18 cellular contexts compared by ENCODE assay signal in the genomic region with DNA sequence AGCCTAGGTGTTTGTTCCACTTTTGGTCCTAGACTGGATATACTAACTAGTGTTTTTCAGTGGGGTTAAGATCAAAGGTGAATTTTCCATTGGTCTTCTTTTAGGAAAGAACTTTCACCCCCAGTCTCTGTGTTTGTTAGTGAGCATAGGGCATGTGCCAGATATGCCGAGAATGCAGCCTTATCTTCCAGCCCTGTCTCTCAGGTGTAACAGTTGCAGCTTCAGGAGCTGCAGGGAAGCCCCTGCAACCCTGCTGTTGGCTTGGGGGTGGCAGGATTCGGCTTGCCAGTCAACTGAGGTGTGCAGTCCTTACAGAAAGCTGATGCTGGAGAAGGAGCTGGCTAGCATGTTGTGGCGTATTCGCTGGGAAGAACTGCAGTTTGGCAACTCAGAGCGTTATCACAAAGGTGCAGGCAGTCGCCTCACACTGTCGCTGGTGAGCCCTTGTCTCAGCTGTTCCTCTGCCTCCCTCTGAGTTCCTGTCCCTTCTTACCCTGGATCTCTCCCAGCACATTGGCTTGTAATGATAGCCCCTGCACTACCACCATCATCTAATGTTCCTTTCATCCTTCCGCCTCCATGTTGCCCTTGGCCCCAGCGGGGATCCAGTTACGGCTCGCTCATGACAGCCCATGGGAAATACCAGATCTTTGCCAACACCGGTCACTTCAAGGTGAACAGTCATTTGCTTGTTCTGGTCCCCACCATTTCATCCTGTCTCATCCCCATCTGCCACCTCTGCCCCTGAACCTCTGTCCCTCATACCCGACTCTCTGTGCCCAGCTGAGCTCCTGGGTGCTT. TPM values are rescaled to one million over a fixed set of nuclear protein-coding genes. Genes with fewer than 3 reads are reported as not detected.
DNase-seq lines count a peak whose midpoint lies in the region; ATAC-seq and TF ChIP-seq lines count a peak whose summit lies in the region.
"Had no signal": no experiment of that assay in that cellular context is flagged by ENCODE, and none has a peak within 500 bp of the region (broad histone marks: within the 10 kb centered on the region; RNA-seq: fewer than 3 reads in every experiment).

No MANE protein-coding gene starts in this region.

- H3K36me3 ChIP-seq in neural progenitor cell, result no peaks in the 10 kb centered on the region

- POLR2A ChIA-PET in CD4-positive, alpha-beta T cell (lab: Charles Lee), result no interaction called here

- H3K27ac ChIP-seq in neural progenitor cell, result no peak overlapping the region
- H3K27ac ChIP-seq in CD4-positive, alpha-beta T cell (ENCODE audit: low read depth, low read length), result no peak overlapping the region
- H3K27ac ChIP-seq: 22Rv1, HL-60 had no signal

- H3K9me3 Mint-ChIP-seq in activated CD8-positive, alpha-beta memory T cell treated with anti-CD3 and anti-CD28 coated beads, Interleukin-2, amount 10 ng/mL, durations not matched to agents 7 days and 5 days (ENCODE audit: low read depth), result no peaks in the 10 kb centered on the region
- H3K9me3 Mint-ChIP-seq in endothelial cell (ENCODE audit: unreplicated experiment) (no peaks in the 10 kb centered on the region), neural progenitor cell (no peaks in the 10 kb centered on the region)
- no peaks in the 10 kb centered on the region for H3K9me3 Mint-ChIP-seq in CD4-positive, alpha-beta T cell
- H3K9me3 Mint-ChIP-seq: CD4-positive, CD25-positive, alpha-beta regulatory T cell had no signal

- no peak for ATAC-seq in activated CD8-positive, alpha-beta memory T cell treated with anti-CD3 and anti-CD28 coated beads, Interleukin-2, amount 10 ng/mL, durations not matched to agents 7 days and 5 days
- no peak for ATAC-seq in CD4-positive, alpha-beta T cell (ENCODE audit: poor library complexity)
- ATAC-seq: Panc1 had no signal

- peak overlapping the region; percentile 8 for H3K27ac Mint-ChIP-seq in activated CD8-positive, alpha-beta memory T cell treated with anti-CD3 and anti-CD28 coated beads, Interleukin-2, amount 10 ng/mL, durations not matched to agents 7 days and 5 days
- H3K27ac Mint-ChIP-seq in endothelial cell (ENCODE audit: unreplicated experiment), result peak overlapping the region; percentile 11
- peak overlapping the region; percentile 51 for H3K27ac Mint-ChIP-seq in neural progenitor cell
- no peak overlapping the region for H3K27ac Mint-ChIP-seq in CD4-positive, alpha-beta T cell
- H3K27ac Mint-ChIP-seq: B cell had no signal

- H3K27me3 ChIP-seq in neural progenitor cell, result no peaks in the 10 kb centered on the region
- H3K27me3 ChIP-seq in CD4-positive, alpha-beta T cell (ENCODE audit: control insufficient read depth, insufficient read depth, low read length), result no peaks in the 10 kb centered on the region

- peaks cover 2% of the 10 kb centered on the region for H3K36me3 Mint-ChIP-seq in activated CD8-positive, alpha-beta memory T cell treated with anti-CD3 and anti-CD28 coated beads, Interleukin-2, amount 10 ng/mL, durations not matched to agents 7 days and 5 days
- H3K36me3 Mint-ChIP-seq in endothelial cell (ENCODE audit: low read depth, unreplicated experiment) (peaks cover 41% of the 10 kb centered on the region), neural progenitor cell (peaks cover 9% of the 10 kb centered on the region)
- peaks cover 60% of the 10 kb centered on the region for H3K36me3 Mint-ChIP-seq in CD4-positive, alpha-beta T cell (ENCODE audit: low read depth)

- no peak overlapping the region for H3K9ac ChIP-seq in neural progenitor cell

- no peak for DNase-seq in activated CD8-positive, alpha-beta memory T cell treated with anti-CD3 and anti-CD28 coated beads, Interleukin-2, amount 10 ng/mL, durations not matched to agents 7 days and 5 days
- DNase-seq in activated CD8-positive, alpha-beta memory T cell treated with anti-CD3 and anti-CD28 coated beads, Interleukin-2, amount 50 U/mL, for 4 hours, result no peak
- DNase-seq in endothelial cell (ENCODE audit: low spot score) (no peak), neural progenitor cell (ENCODE audit: low spot score) (no peak), NCI-H2081 (lab: John Stamatoyannopoulos, UW) (no peak)
- no peak for DNase-seq in CD4-positive, alpha-beta T cell
- DNase-seq: CD4-positive, CD25-positive, alpha-beta regulatory T cell; GOT3; KBM-7; NCI-H1417 treated with DMSO at 0.1 percent for 48 hours; NCI-H2029; NCI-H2171 treated with DMSO at 0.1 percent for 48 hours; NCI-H510A; NCI-H774 had no signal

- no peak overlapping the region for H3K4me2 ChIP-seq in neural progenitor cell

- CTCF ChIA-PET in activated CD8-positive, alpha-beta memory T cell treated with anti-CD3 and anti-CD28 coated beads, Interleukin-2, amount 10 ng/mL, durations not matched to agents 7 days and 5 days (lab: Charles Lee), result interaction anchor here (0.6 to 3.3 kb wide), 3 partner anchors 11 to 718 kb away, joined by 4 to 10 read pairs (median 7); no protein-coding TSS in a partner anchor
- CTCF ChIA-PET in CD4-positive, alpha-beta T cell (lab: Charles Lee), result no interaction called here

- H3K27me3 Mint-ChIP-seq in activated CD8-positive, alpha-beta memory T cell treated with anti-CD3 and anti-CD28 coated beads, Interleukin-2, amount 10 ng/mL, durations not matched to agents 7 days and 5 days, result no peaks in the 10 kb centered on the region
- peaks cover 5% of the 10 kb centered on the region for H3K27me3 Mint-ChIP-seq in endothelial cell (ENCODE audit: unreplicated experiment)
- peaks cover 3% of the 10 kb centered on the region for H3K27me3 Mint-ChIP-seq in neural progenitor cell (ENCODE audit: insufficient read depth, low read depth)
- H3K27me3 Mint-ChIP-seq in CD4-positive, alpha-beta T cell, result no peaks in the 10 kb centered on the region
- H3K27me3 Mint-ChIP-seq: B cell; CD4-positive, CD25-positive, alpha-beta regulatory T cell had no signal

- H3K4me1 ChIP-seq in neural progenitor cell, result no peaks in the 10 kb centered on the region

- peaks cover 18% of the 10 kb centered on the region for H3K4me1 Mint-ChIP-seq in activated CD8-positive, alpha-beta memory T cell treated with anti-CD3 and anti-CD28 coated beads, Interleukin-2, amount 10 ng/mL, durations not matched to agents 7 days and 5 days
- H3K4me1 Mint-ChIP-seq in endothelial cell (ENCODE audit: unreplicated experiment), result peaks cover 5% of the 10 kb centered on the region
- H3K4me1 Mint-ChIP-seq in neural progenitor cell, result peaks cover 3% of the 10 kb centered on the region
- no peaks in the 10 kb centered on the region for H3K4me1 Mint-ChIP-seq in CD4-positive, alpha-beta T cell (ENCODE audit: low read depth)
- H3K4me1 Mint-ChIP-seq: B cell had no signal

- H2AFZ ChIP-seq in neural progenitor cell (replicated peaks), result no peak overlapping the region

- no peaks in the 10 kb centered on the region for H3F3A ChIP-seq in neural progenitor cell (ENCODE audit: low read depth)

- H4K20me1 ChIP-seq in neural progenitor cell (ENCODE audit: low read depth), result no peaks in the 10 kb centered on the region

- no peak overlapping the region for H3K4me3 Mint-ChIP-seq in activated CD8-positive, alpha-beta memory T cell treated with anti-CD3 and anti-CD28 coated beads, Interleukin-2, amount 10 ng/mL, durations not matched to agents 7 days and 5 days
- H3K4me3 Mint-ChIP-seq in endothelial cell (ENCODE audit: unreplicated experiment), result peak overlapping the region; percentile 38
- no peak overlapping the region for H3K4me3 Mint-ChIP-seq in neural progenitor cell
- no peak overlapping the region for H3K4me3 Mint-ChIP-seq in CD4-positive, alpha-beta T cell
- H3K4me3 Mint-ChIP-seq: B cell; CD4-positive, CD25-positive, alpha-beta regulatory T cell had no signal

- intact Hi-C loops in CD4-positive, alpha-beta T cell (cut with DNase I, micrococcal nuclease), result no loop called here

- no peaks in the 10 kb centered on the region for H3K79me2 ChIP-seq in neural progenitor cell (ENCODE audit: low read depth)

- TF ChIP-seq CTCF in endothelial cell (IDR thresholded peaks at IDR 0.05; ENCODE audit: unreplicated experiment) (no peak), neural progenitor cell (IDR thresholded peaks at IDR 0.05) (no peak)
- TF ChIP-seq CTCF in CD4-positive, alpha-beta T cell (IDR thresholded peaks at IDR 0.05), result no peak

- no peak overlapping the region for H3K4me3 ChIP-seq in neural progenitor cell

- H3K9me3 ChIP-seq in neural progenitor cell (ENCODE audit: low read depth), result no peaks in the 10 kb centered on the region
- H3K9me3 ChIP-seq in CD4-positive, alpha-beta T cell (ENCODE audit: control insufficient read depth, low read length), result no peaks in the 10 kb centered on the region

RNA-seq across cellular contexts. Expression of gene NPR2, which starts 10.1 kb away (rescaled TPM):
- 10 to 100 TPM; 12.4 to 13.4 TPM for total RNA-seq in activated CD8-positive, alpha-beta memory T cell treated with anti-CD3 and anti-CD28 coated beads, Interleukin-2, amount 10 ng/mL, durations not matched to agents 7 days and 5 days
- total RNA-seq in endothelial cell (ENCODE audit: unreplicated experiment) (30.8 TPM), neural progenitor cell (ENCODE audit: low replicate concordance) (5.6 and 8.6 TPM in 2 replicates)
- 1 to 10 TPM; 1.2 to 4.2 TPM for total RNA-seq in CD4-positive, alpha-beta T cell

RNA-seq across cellular contexts. Expression of gene SPAG8, which starts 10.5 kb away (rescaled TPM):
- total RNA-seq in activated CD8-positive, alpha-beta memory T cell treated with anti-CD3 and anti-CD28 coated beads, Interleukin-2, amount 10 ng/mL, durations not matched to agents 7 days and 5 days, result 1 to 10 TPM; 1.2 to 1.4 TPM
- 0.59 TPM for total RNA-seq in endothelial cell (ENCODE audit: unreplicated experiment)
- total RNA-seq in neural progenitor cell (ENCODE audit: low replicate concordance), result 1.3 and 1.6 TPM in 2 replicates
- total RNA-seq in CD4-positive, alpha-beta T cell, result 1 to 10 TPM in 1 of 2 experiments, under 1 TPM in 1; 0.81 to 1.3 TPM

RNA-seq across cellular contexts. Expression of gene HINT2, which starts 13.3 kb away (rescaled TPM):
- 10 to 100 TPM; 68.9 to 73.5 TPM for total RNA-seq in activated CD8-positive, alpha-beta memory T cell treated with anti-CD3 and anti-CD28 coated beads, Interleukin-2, amount 10 ng/mL, durations not matched to agents 7 days and 5 days
- total RNA-seq in endothelial cell (ENCODE audit: unreplicated experiment) (43.3 TPM), neural progenitor cell (ENCODE audit: low replicate concordance) (21.8 and 35.9 TPM in 2 replicates)
- 10 to 100 TPM; 10.9 to 12.6 TPM for total RNA-seq in CD4-positive, alpha-beta T cell

RNA-seq across cellular contexts. Expression of gene FAM221B, which starts 27.0 kb away (rescaled TPM):
- not detected for total RNA-seq in activated CD8-positive, alpha-beta memory T cell treated with anti-CD3 and anti-CD28 coated beads, Interleukin-2, amount 10 ng/mL, durations not matched to agents 7 days and 5 days
- total RNA-seq in endothelial cell (ENCODE audit: unreplicated experiment) (not detected), neural progenitor cell (ENCODE audit: low replicate concordance) (not detected in 2 replicates)
- total RNA-seq in CD4-positive, alpha-beta T cell, result not detected
- total RNA-seq: B cell; CD4-positive, CD25-positive, alpha-beta regulatory T cell had no signal

RNA-seq across cellular contexts. Expression of gene TMEM8B, which starts 27.5 kb away (rescaled TPM):
- total RNA-seq in activated CD8-positive, alpha-beta memory T cell treated with anti-CD3 and anti-CD28 coated beads, Interleukin-2, amount 10 ng/mL, durations not matched to agents 7 days and 5 days, result 1 to 10 TPM; 1.2 to 3.5 TPM
- 9.0 TPM for total RNA-seq in endothelial cell (ENCODE audit: unreplicated experiment)
- total RNA-seq in neural progenitor cell (ENCODE audit: low replicate concordance), result 4.8 and 11.2 TPM in 2 replicates
- total RNA-seq in CD4-positive, alpha-beta T cell, result 1 to 10 TPM; 8.9 to 9.6 TPM
